Comparison of ENCODE assay signal across 2 cellular contexts in genomic region chr7:78441737-78442136, GRCh38.
TF ChIP-seq lines count a peak whose summit lies in the region.

No MANE protein-coding gene starts in this region.

TF ChIP-seq in GM23338, 12 proteins besides CTCF, POLR2A, EP300 and RAD21 (continued from another document):
- TF ChIP-seq, protein P1, sequence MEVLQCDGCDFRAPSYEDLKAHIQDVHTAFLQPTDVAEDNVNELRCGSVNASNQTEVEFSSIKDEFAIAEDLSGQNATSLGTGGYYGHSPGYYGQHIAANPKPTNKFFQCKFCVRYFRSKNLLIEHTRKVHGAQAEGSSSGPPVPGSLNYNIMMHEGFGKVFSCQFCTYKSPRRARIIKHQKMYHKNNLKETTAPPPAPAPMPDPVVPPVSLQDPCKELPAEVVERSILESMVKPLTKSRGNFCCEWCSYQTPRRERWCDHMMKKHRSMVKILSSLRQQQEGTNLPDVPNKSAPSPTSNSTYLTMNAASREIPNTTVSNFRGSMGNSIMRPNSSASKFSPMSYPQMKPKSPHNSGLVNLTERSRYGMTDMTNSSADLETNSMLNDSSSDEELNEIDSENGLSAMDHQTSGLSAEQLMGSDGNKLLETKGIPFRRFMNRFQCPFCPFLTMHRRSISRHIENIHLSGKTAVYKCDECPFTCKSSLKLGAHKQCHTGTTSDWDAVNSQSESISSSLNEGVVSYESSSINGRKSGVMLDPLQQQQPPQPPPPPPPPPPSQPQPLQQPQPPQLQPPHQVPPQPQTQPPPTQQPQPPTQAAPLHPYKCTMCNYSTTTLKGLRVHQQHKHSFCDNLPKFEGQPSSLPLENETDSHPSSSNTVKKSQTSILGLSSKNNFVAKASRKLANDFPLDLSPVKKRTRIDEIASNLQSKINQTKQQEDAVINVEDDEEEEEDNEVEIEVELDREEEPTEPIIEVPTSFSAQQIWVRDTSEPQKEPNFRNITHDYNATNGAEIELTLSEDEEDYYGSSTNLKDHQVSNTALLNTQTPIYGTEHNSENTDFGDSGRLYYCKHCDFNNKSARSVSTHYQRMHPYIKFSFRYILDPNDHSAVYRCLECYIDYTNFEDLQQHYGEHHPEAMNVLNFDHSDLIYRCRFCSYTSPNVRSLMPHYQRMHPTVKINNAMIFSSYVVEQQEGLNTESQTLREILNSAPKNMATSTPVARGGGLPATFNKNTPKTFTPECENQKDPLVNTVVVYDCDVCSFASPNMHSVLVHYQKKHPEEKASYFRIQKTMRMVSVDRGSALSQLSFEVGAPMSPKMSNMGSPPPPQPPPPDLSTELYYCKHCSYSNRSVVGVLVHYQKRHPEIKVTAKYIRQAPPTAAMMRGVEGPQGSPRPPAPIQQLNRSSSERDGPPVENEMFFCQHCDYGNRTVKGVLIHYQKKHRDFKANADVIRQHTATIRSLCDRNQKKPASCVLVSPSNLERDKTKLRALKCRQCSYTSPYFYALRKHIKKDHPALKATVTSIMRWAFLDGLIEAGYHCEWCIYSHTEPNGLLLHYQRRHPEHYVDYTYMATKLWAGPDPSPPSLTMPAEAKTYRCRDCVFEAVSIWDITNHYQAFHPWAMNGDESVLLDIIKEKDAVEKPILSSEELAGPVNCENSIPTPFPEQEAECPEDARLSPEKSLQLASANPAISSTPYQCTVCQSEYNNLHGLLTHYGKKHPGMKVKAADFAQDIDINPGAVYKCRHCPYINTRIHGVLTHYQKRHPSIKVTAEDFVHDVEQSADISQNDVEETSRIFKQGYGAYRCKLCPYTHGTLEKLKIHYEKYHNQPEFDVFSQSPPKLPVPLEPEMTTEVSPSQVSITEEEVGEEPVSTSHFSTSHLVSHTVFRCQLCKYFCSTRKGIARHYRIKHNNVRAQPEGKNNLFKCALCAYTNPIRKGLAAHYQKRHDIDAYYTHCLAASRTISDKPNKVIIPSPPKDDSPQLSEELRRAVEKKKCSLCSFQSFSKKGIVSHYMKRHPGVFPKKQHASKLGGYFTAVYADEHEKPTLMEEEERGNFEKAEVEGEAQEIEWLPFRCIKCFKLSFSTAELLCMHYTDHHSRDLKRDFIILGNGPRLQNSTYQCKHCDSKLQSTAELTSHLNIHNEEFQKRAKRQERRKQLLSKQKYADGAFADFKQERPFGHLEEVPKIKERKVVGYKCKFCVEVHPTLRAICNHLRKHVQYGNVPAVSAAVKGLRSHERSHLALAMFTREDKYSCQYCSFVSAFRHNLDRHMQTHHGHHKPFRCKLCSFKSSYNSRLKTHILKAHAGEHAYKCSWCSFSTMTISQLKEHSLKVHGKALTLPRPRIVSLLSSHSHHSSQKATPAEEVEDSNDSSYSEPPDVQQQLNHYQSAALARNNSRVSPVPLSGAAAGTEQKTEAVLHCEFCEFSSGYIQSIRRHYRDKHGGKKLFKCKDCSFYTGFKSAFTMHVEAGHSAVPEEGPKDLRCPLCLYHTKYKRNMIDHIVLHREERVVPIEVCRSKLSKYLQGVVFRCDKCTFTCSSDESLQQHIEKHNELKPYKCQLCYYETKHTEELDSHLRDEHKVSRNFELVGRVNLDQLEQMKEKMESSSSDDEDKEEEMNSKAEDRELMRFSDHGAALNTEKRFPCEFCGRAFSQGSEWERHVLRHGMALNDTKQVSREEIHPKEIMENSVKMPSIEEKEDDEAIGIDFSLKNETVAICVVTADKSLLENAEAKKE (CRISPR knock-in tag; IDR thresholded peaks at IDR 0.05): no peak
- no peak for TF ChIP-seq ZNF114 (CRISPR knock-in tag; IDR thresholded peaks at IDR 0.05)
- TF ChIP-seq CREB1 (CRISPR knock-in tag; IDR thresholded peaks at IDR 0.05; ENCODE audit: low read depth): no peak
- no peak for TF ChIP-seq STAT1 (IDR thresholded peaks at IDR 0.05; ENCODE audit: unreplicated experiment)
- no peak for TF ChIP-seq NANOG (IDR thresholded peaks at IDR 0.05; ENCODE audit: borderline replicate concordance)
- TF ChIP-seq JUNB (IDR thresholded peaks at IDR 0.05; ENCODE audit: unreplicated experiment): no peak
- no peak for TF ChIP-seq EZH2 (IDR thresholded peaks at IDR 0.05; ENCODE audit: low read depth, unreplicated experiment)
- TF ChIP-seq ETS1 (IDR thresholded peaks at IDR 0.05): no peak
- no peak for TF ChIP-seq EZH2phosphoT487 (IDR thresholded peaks at IDR 0.05; ENCODE audit: unreplicated experiment)
- TF ChIP-seq POLR2AphosphoS5 (IDR thresholded peaks at IDR 0.05; ENCODE audit: low read depth): no peak
- TF ChIP-seq, protein P2, sequence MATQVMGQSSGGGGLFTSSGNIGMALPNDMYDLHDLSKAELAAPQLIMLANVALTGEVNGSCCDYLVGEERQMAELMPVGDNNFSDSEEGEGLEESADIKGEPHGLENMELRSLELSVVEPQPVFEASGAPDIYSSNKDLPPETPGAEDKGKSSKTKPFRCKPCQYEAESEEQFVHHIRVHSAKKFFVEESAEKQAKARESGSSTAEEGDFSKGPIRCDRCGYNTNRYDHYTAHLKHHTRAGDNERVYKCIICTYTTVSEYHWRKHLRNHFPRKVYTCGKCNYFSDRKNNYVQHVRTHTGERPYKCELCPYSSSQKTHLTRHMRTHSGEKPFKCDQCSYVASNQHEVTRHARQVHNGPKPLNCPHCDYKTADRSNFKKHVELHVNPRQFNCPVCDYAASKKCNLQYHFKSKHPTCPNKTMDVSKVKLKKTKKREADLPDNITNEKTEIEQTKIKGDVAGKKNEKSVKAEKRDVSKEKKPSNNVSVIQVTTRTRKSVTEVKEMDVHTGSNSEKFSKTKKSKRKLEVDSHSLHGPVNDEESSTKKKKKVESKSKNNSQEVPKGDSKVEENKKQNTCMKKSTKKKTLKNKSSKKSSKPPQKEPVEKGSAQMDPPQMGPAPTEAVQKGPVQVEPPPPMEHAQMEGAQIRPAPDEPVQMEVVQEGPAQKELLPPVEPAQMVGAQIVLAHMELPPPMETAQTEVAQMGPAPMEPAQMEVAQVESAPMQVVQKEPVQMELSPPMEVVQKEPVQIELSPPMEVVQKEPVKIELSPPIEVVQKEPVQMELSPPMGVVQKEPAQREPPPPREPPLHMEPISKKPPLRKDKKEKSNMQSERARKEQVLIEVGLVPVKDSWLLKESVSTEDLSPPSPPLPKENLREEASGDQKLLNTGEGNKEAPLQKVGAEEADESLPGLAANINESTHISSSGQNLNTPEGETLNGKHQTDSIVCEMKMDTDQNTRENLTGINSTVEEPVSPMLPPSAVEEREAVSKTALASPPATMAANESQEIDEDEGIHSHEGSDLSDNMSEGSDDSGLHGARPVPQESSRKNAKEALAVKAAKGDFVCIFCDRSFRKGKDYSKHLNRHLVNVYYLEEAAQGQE (IDR thresholded peaks at IDR 0.05; ENCODE audit: unreplicated experiment): no peak

TF ChIP-seq in SK-N-SH treated with all-trans-retinoic acid at 6 μM for 48 hours, 23 proteins besides CTCF, POLR2A, EP300 and RAD21 (continued from another document):
- TF ChIP-seq PPARA (CRISPR knock-in tag; IDR thresholded peaks at IDR 0.05; ENCODE audit: borderline replicate concordance): no peak
- TF ChIP-seq ZFP3 (CRISPR knock-in tag; IDR thresholded peaks at IDR 0.05): no peak
- no peak for TF ChIP-seq RARB (CRISPR knock-in tag; IDR thresholded peaks at IDR 0.05)
- TF ChIP-seq ZNF8 (CRISPR knock-in tag; IDR thresholded peaks at IDR 0.05): no peak
- TF ChIP-seq CSDC2 (CRISPR knock-in tag; IDR thresholded peaks at IDR 0.05): no peak
- no peak for TF ChIP-seq TSHZ2 (CRISPR knock-in tag; IDR thresholded peaks at IDR 0.05)
- no peak for TF ChIP-seq SNAI2 (CRISPR knock-in tag; IDR thresholded peaks at IDR 0.05)
- no peak for TF ChIP-seq TCF4 (CRISPR knock-in tag; IDR thresholded peaks at IDR 0.05; ENCODE audit: borderline replicate concordance)
- no peak for TF ChIP-seq ZC3H10 (CRISPR knock-in tag; IDR thresholded peaks at IDR 0.05)
- TF ChIP-seq TOX (CRISPR knock-in tag; IDR thresholded peaks at IDR 0.05; ENCODE audit: borderline replicate concordance): no peak
- TF ChIP-seq ZFP30 (CRISPR knock-in tag; IDR thresholded peaks at IDR 0.05): no peak
- TF ChIP-seq, protein P3, sequence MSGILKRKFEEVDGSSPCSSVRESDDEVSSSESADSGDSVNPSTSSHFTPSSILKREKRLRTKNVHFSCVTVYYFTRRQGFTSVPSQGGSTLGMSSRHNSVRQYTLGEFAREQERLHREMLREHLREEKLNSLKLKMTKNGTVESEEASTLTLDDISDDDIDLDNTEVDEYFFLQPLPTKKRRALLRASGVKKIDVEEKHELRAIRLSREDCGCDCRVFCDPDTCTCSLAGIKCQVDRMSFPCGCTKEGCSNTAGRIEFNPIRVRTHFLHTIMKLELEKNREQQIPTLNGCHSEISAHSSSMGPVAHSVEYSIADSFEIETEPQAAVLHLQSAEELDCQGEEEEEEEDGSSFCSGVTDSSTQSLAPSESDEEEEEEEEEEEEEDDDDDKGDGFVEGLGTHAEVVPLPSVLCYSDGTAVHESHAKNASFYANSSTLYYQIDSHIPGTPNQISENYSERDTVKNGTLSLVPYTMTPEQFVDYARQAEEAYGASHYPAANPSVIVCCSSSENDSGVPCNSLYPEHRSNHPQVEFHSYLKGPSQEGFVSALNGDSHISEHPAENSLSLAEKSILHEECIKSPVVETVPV (CRISPR knock-in tag; IDR thresholded peaks at IDR 0.05): no peak
- TF ChIP-seq ESRRG (CRISPR knock-in tag; IDR thresholded peaks at IDR 0.05): no peak
